19 cellular contexts compared by ENCODE assay signal in the genomic region with DNA sequence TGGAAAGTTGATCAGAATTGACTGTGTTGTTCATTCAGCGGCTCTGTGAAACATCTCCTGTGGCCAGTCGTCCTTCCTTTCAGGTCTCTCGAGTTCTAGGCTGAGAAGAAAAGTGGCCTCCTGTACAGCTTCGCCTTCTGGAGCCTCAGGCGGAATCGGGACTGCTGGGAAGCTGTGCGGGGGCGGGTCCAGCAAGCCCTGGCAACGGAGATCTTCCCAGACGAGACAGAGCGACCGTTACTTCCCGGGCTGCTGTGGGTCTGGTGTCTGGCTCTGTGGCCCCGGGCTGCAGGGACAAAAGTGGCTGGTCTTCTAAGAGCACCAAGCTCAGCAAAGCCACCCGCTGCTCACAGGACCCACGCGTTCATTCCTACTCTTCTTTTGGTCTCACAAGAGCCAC.
"Had no signal": no experiment of that assay in that cellular context is flagged by ENCODE, and none has a peak within 500 bp of the region (broad histone marks: within the 10 kb centered on the region; RNA-seq: fewer than 3 reads in every experiment).

No MANE protein-coding gene starts in this region.

- H3K36me3 ChIP-seq: brain microvascular endothelial cell, left lung, thoracic aorta, upper lobe of left lung had no signal

- H3K27me3 ChIP-seq: brain microvascular endothelial cell, left lung, upper lobe of left lung had no signal

- H3K4me1 Mint-ChIP-seq: memory B cell; stimulated activated naive B cell treated with anti-CD40 and anti-IgM and Interleukin-4, amounts not matched to agents 10 μg/mL and 1 μg/mL and 100 μg/mL, for 72 hours; T-cell had no signal

- H3K27ac ChIP-seq: brain microvascular endothelial cell, left lung, thoracic aorta, upper lobe of left lung had no signal

- H3K4me1 ChIP-seq: left lung, upper lobe of left lung had no signal

- H3K27ac Mint-ChIP-seq: activated CD8-positive, alpha-beta T cell treated with anti-CD3 and anti-CD28 coated beads, Interleukin-2, amount 10 ng/mL, durations not matched to agents 7 days and 5 days; activated naive CD4-positive, alpha-beta T cell treated with anti-CD3 and anti-CD28 coated beads, Interleukin-2, amount 50 U/mL, for 72 hours; memory B cell; stimulated activated naive B cell treated with anti-CD40 and anti-IgM and Interleukin-4, amounts not matched to agents 10 μg/mL and 1 μg/mL and 100 μg/mL, for 72 hours; T-cell; T-helper 2 cell treated with Interferon-gamma antibody and Interleukin-4, amounts not matched to agents 5 μg/mL and 100 μg/mL, for 36 hours had no signal

- H3K4me3 ChIP-seq: left lung, thoracic aorta, upper lobe of left lung had no signal

- H3K4me3 Mint-ChIP-seq: activated CD8-positive, alpha-beta T cell treated with anti-CD3 and anti-CD28 coated beads, Interleukin-2, amount 10 ng/mL, durations not matched to agents 7 days and 5 days; memory B cell; stimulated activated naive B cell treated with anti-CD40 and anti-IgM and Interleukin-4, amounts not matched to agents 10 μg/mL and 1 μg/mL and 100 μg/mL, for 72 hours; T-cell; T-helper 2 cell treated with Interferon-gamma antibody and Interleukin-4, amounts not matched to agents 5 μg/mL and 100 μg/mL, for 36 hours had no signal

- DNase-seq: activated CD4-positive, alpha-beta T cell treated with anti-CD3 and anti-CD28 coated beads for 1 hour; activated CD4-positive, alpha-beta T cell treated with anti-CD3 and anti-CD28 coated beads, Interleukin-2, amount 50 U/mL, for 1 hour; activated CD8-positive, alpha-beta T cell treated with anti-CD3 and anti-CD28 coated beads, Interleukin-2, amount 10 ng/mL, durations not matched to agents 7 days and 5 days; aorta; brain microvascular endothelial cell; central memory CD4-positive, alpha-beta T cell; dermis blood vessel endothelial cell; effector memory CD4-positive, alpha-beta T cell; foreskin melanocyte; left lung; stimulated activated CD4-positive, alpha-beta T cell treated with anti-CD3 and anti-CD28 coated beads, Interleukin-2, amount 100 ng/mL, for 48 hours; stimulated activated CD8-positive, alpha-beta memory T cell treated with anti-CD3 and anti-CD28 coated beads, Interleukin-4, amount 100 ng/mL, for 48 hours; stimulated activated naive B cell treated with anti-CD40 and anti-IgM and Interleukin-4, amounts not matched to agents 10 μg/mL and 1 μg/mL and 100 μg/mL, for 72 hours; T-cell had no signal

- H3K9me3 ChIP-seq: left lung, thoracic aorta, upper lobe of left lung had no signal

- H3K36me3 Mint-ChIP-seq: activated naive CD4-positive, alpha-beta T cell treated with anti-CD3 and anti-CD28 coated beads, Interleukin-2, amount 50 U/mL, for 72 hours; memory B cell; stimulated activated naive B cell treated with anti-CD40 and anti-IgM and Interleukin-4, amounts not matched to agents 10 μg/mL and 1 μg/mL and 100 μg/mL, for 72 hours; T-cell had no signal

- H3K9me3 Mint-ChIP-seq: activated naive CD4-positive, alpha-beta T cell treated with anti-CD3 and anti-CD28 coated beads, Interleukin-2, amount 50 U/mL, for 72 hours; memory B cell; stimulated activated naive B cell treated with anti-CD40 and anti-IgM and Interleukin-4, amounts not matched to agents 10 μg/mL and 1 μg/mL and 100 μg/mL, for 72 hours; T-cell; T-helper 2 cell treated with Interferon-gamma antibody and Interleukin-4, amounts not matched to agents 5 μg/mL and 100 μg/mL, for 36 hours had no signal

- ATAC-seq: activated CD8-positive, alpha-beta T cell treated with anti-CD3 and anti-CD28 coated beads, Interleukin-2, amount 10 ng/mL, durations not matched to agents 7 days and 5 days; activated naive CD4-positive, alpha-beta T cell treated with anti-CD3 and anti-CD28 coated beads, Interleukin-2, amount 50 U/mL, for 72 hours; left lung; stimulated activated naive B cell treated with anti-CD40 and anti-IgM and Interleukin-4, amounts not matched to agents 10 μg/mL and 1 μg/mL and 100 μg/mL, for 72 hours; T-cell had no signal
